Comparison of ENCODE assay signal across 8 cellular contexts in genomic region chr5:151141535-151141934, GRCh38. TPM values are rescaled to one million over a fixed set of nuclear protein-coding genes. Genes with fewer than 3 reads are reported as not detected.
DNase-seq lines count a peak whose midpoint lies in the region; ATAC-seq and TF ChIP-seq lines count a peak whose summit lies in the region.

No MANE protein-coding gene starts in this region.

- peak; percentile 92 for ATAC-seq in HG02885 (IDR thresholded peaks at IDR 0.05; ENCODE audit: poor library complexity, unreplicated experiment)
- peak; percentile 92 for ATAC-seq in activated B cell treated with CpG ODN at 0.5 μM for 24 hours (ENCODE audit: low read depth)

- peaks cover 87% of the 10 kb centered on the region for H3K36me3 Mint-ChIP-seq in activated B cell treated with CpG ODN at 0.5 μM for 24 hours (ENCODE audit: low read depth)
- H3K36me3 Mint-ChIP-seq in endodermal cell (ENCODE audit: low read depth) = peaks cover 59% of the 10 kb centered on the region

- peaks cover 85% of the 10 kb centered on the region for H3K4me1 Mint-ChIP-seq in activated B cell treated with CpG ODN at 0.5 μM for 24 hours
- H3K4me1 Mint-ChIP-seq in endodermal cell = peaks cover 6% of the 10 kb centered on the region

- H3K4me3 ChIP-seq in endodermal cell (ENCODE audit: low read length) (no peak overlapping the region), A673 (ENCODE audit: low read depth, low read length, poor library complexity, severe bottlenecking) (no peak overlapping the region)

- WGBS in endodermal cell (ENCODE audit: insufficient coverage in 1 of 2, insufficient read length in 1 of 2), 2 experiments = 81 to 83% methylated on average over 15 of the region's 15 CpGs

- POLR2A ChIA-PET in activated B cell treated with CpG ODN at 0.5 μM for 24 hours (lab: Charles Lee) (interaction anchor here (0.8 to 4.7 kb wide), 18 partner anchors 7 to 732 kb away, joined by 3 to 92 read pairs (median 4); partner anchors contain the start of genes ANXA6, CCDC69, GM2A and TNIP1), A673 (lab: Charles Lee; ENCODE audit: low non-redundant PET) (no interaction called here)

- H3K4me3 Mint-ChIP-seq in activated B cell treated with CpG ODN at 0.5 μM for 24 hours (peak overlapping the region; percentile 85), endodermal cell (no peak overlapping the region)

- H3K4me1 ChIP-seq in endodermal cell (ENCODE audit: control insufficient read depth, insufficient read depth, low read length) = peaks cover 4% of the 10 kb centered on the region
- no peaks in the 10 kb centered on the region for H3K4me1 ChIP-seq in A673 (ENCODE audit: insufficient read depth, low read length, poor library complexity, severe bottlenecking)

- BruUV-seq in A673 (replicated peaks; lab: Mats Ljungman, UMichigan) = no TSS peak

- intact Hi-C loops in activated B cell treated with CpG ODN at 0.5 μM for 24 hours (cut with micrococcal nuclease) = loop anchor here (1.0 kb wide), 3 partner anchors 9 to 17 kb away; no protein-coding TSS in a partner anchor
- intact Hi-C loops in A673 (cut with micrococcal nuclease; ENCODE audit: unreplicated experiment) = no loop called here

- no peaks in the 10 kb centered on the region for H3K9me3 ChIP-seq in endodermal cell (ENCODE audit: control insufficient read depth, low read length)
- H3K9me3 ChIP-seq in A673 (ENCODE audit: low read depth, low read length, poor library complexity, severe bottlenecking) = no peaks in the 10 kb centered on the region

- H3K27ac ChIP-seq in endodermal cell (ENCODE audit: low read depth, low read length) (no peak overlapping the region), A673 (ENCODE audit: low read depth, low read length, poor library complexity, severe bottlenecking) (no peak overlapping the region)

- no peaks in the 10 kb centered on the region for H3K27me3 Mint-ChIP-seq in activated B cell treated with CpG ODN at 0.5 μM for 24 hours
- H3K27me3 Mint-ChIP-seq in endodermal cell (ENCODE audit: insufficient read depth) = no peaks in the 10 kb centered on the region

- TF ChIP-seq CTCF in activated B cell treated with CpG ODN at 0.5 μM for 24 hours (IDR thresholded peaks at IDR 0.05) (no peak), endodermal cell (conservative IDR thresholded peaks at IDR 0.05) (no peak), A673 (conservative IDR thresholded peaks at IDR 0.05; ENCODE audit: low read depth, low read length) (no peak)

- H3K9ac ChIP-seq in endodermal cell (ENCODE audit: extremely low read depth, low read length, poor library complexity, severe bottlenecking) = no peak overlapping the region

- peak overlapping the region; percentile 93 for H3K27ac Mint-ChIP-seq in activated B cell treated with CpG ODN at 0.5 μM for 24 hours
- peak overlapping the region; percentile 33 for H3K27ac Mint-ChIP-seq in endodermal cell

- TF ChIP-seq POLR2A in GM18526 (IDR thresholded peaks at IDR 0.05; ENCODE audit: extremely low read depth, insufficient read length) = peak; percentile 55

- DNase-seq in activated B cell treated with CpG ODN at 0.5 μM for 24 hours (peak; percentile 38), endodermal cell (peak; percentile 65), DMS53 (lab: John Stamatoyannopoulos, UW) (no peak), hepatic stellate cell (ENCODE audit: low spot score) (no peak), A673 (ENCODE audit: low spot score) (no peak)
- DNase-seq in stimulated activated CD4-positive, alpha-beta T cell treated with anti-CD3 and anti-CD28 coated beads, Interleukin-12 subunit alpha, Interleukin-12 subunit beta, amount 100 ng/mL, for 4 hours = peak; percentile 53

- H3K36me3 ChIP-seq in endodermal cell (ENCODE audit: control insufficient read depth, insufficient read depth, low read length) = peaks cover 96% of the 10 kb centered on the region
- peaks cover 32% of the 10 kb centered on the region for H3K36me3 ChIP-seq in A673 (ENCODE audit: insufficient read depth, low read length, poor library complexity, severe bottlenecking)

- CTCF ChIA-PET in activated B cell treated with CpG ODN at 0.5 μM for 24 hours (lab: Charles Lee) (interaction anchor here (0.8 to 4.1 kb wide), 13 partner anchors 9 to 99 kb away, joined by 3 to 36 read pairs (median 5); partner anchors contain the start of gene ANXA6), A673 (lab: Charles Lee) (interaction anchor here (0.7 kb wide), 1 partner anchor 26 kb away, joined by 3 read pairs; no protein-coding TSS in a partner anchor)

- H3K27me3 ChIP-seq in endodermal cell (ENCODE audit: control insufficient read depth, insufficient read depth, low read length, poor library complexity, severe bottlenecking) (no peaks in the 10 kb centered on the region), A673 (replicated peaks; ENCODE audit: insufficient read depth, low read depth, low read length, poor library complexity) (no peaks in the 10 kb centered on the region)

- H3K9me3 Mint-ChIP-seq in activated B cell treated with CpG ODN at 0.5 μM for 24 hours = no peaks in the 10 kb centered on the region
- no peaks in the 10 kb centered on the region for H3K9me3 Mint-ChIP-seq in endodermal cell

RNA-seq across cellular contexts. Expression of gene ANXA6, which starts 16.0 kb away (rescaled TPM):
- total RNA-seq in activated B cell treated with CpG ODN at 0.5 μM for 24 hours (367 and 379 TPM in 2 replicates), endodermal cell (100 to 1,000 TPM; 204 to 235 TPM), A673 (2021) (95.9 and 130 TPM in 2 replicates)
- 167 TPM for polyA plus RNA-seq in endodermal cell (2013, experiment 1 of 2)
- 184 TPM for polyA plus RNA-seq in endodermal cell (2013, experiment 2 of 2)

Comparison
In these comparisons a context has a peak if more than half of its experiments do, and no peak if none do; other contexts are left out.
1. DNase-seq: peak in activated B cell treated with CpG ODN at 0.5 μM for 24 hours (single experiment), endodermal cell (single experiment) and stimulated activated CD4-positive, alpha-beta T cell treated with anti-CD3 and anti-CD28 coated beads, Interleukin-12 subunit alpha, Interleukin-12 subunit beta, amount 100 ng/mL, for 4 hours (single experiment); none in DMS53 (single experiment), hepatic stellate cell (single experiment) and A673 (single experiment).